Comparison of ENCODE assay signal across 26 cellular contexts in genomic region chr6:97765480-97765879, GRCh38.
DNase-seq lines count a peak whose midpoint lies in the region; ATAC-seq and TF ChIP-seq lines count a peak whose summit lies in the region.
"Had no signal": no experiment of that assay in that cellular context is flagged by ENCODE, and none has a peak within 500 bp of the region (broad histone marks: within the 10 kb centered on the region; RNA-seq: fewer than 3 reads in every experiment).

No MANE protein-coding gene starts in this region.

- no TSS peak for BruUV-seq in MCF 10A (replicated peaks; lab: Mats Ljungman, UMichigan)

- DNase-seq in MCF 10A (ENCODE audit: unreplicated experiment) (peak; percentile 28), breast epithelium (ENCODE audit: low spot score in 2 of 2) (no peak), astrocyte of the cerebellum (ENCODE audit: low read depth) (peak; percentile 28), foreskin keratinocyte (peak; percentile 4 to 44)
- DNase-seq in CD4-positive, alpha-beta memory T cell, result no peak
- DNase-seq in activated CD4-positive, CD25-positive, alpha-beta regulatory T cell treated with anti-CD3 and anti-CD28 coated beads, Interleukin-2, amount 50 U/mL, for 72 hours, result no peak
- DNase-seq in activated CD8-positive, alpha-beta T cell treated with anti-CD3 and anti-CD28 coated beads, Interleukin-2, amount 10 ng/mL, durations not matched to agents 7 days and 5 days, result no peak
- DNase-seq: activated CD4-positive, alpha-beta T cell treated with anti-CD3 and anti-CD28 coated beads for 1 hour; activated naive CD8-positive, alpha-beta T cell treated with anti-CD3 and anti-CD28 coated beads, Interleukin-2, amount 10 ng/mL, durations not matched to agents 7 days and 5 days; effector CD4-positive, alpha-beta T cell; GF-D8; H7; NCI-H1694 treated with DMSO at 0.1 percent for 48 hours; NCI-H2227 treated with DMSO at 0.1 percent for 48 hours; stimulated activated CD4-positive, alpha-beta T cell treated with anti-CD3 and anti-CD28 coated beads, Interleukin-1b, Interleukin-23, amount 100 ng/mL, for 48 hours had no signal

- H3K4me3 Mint-ChIP-seq in MCF 10A (ENCODE audit: unreplicated experiment), result no peak overlapping the region
- H3K4me3 Mint-ChIP-seq in CD4-positive, alpha-beta memory T cell, result no peak overlapping the region
- H3K4me3 Mint-ChIP-seq in activated CD8-positive, alpha-beta T cell treated with anti-CD3 and anti-CD28 coated beads, Interleukin-2, amount 10 ng/mL, durations not matched to agents 7 days and 5 days, result no peak overlapping the region
- H3K4me3 Mint-ChIP-seq: activated naive CD8-positive, alpha-beta T cell treated with anti-CD3 and anti-CD28 coated beads, Interleukin-2, amount 10 ng/mL, durations not matched to agents 7 days and 5 days; activated T-helper 17 cell treated with anti-CD3 and anti-CD28 coated beads, Interleukin-2, amount 50 U/mL, for 72 hours; central memory CD8-positive, alpha-beta T cell; IgD-negative memory B cell; stimulated activated naive CD8-positive, alpha-beta T cell treated with anti-CD3 and anti-CD28 coated beads, Interleukin-15, Interleukin-2, amounts not matched to agents 100 ng/mL and 50 ng/mL, for 24 hours; type B pancreatic cell had no signal

- intact Hi-C loops in MCF 10A (cut with micrococcal nuclease) (no loop called here), breast epithelium (cut with DNase I; ENCODE audit: low total_unique reads) (no loop called here)
- intact Hi-C loops in CD4-positive, alpha-beta memory T cell (cut with micrococcal nuclease), result no loop called here

- ATAC-seq in foreskin keratinocyte, result no peak
- ATAC-seq in GM21619 (IDR thresholded peaks at IDR 0.05; ENCODE audit: unreplicated experiment), result no peak
- no peak for ATAC-seq in activated CD8-positive, alpha-beta T cell treated with anti-CD3 and anti-CD28 coated beads, Interleukin-2, amount 10 ng/mL, durations not matched to agents 7 days and 5 days
- ATAC-seq: activated T-helper 17 cell treated with anti-CD3 and anti-CD28 coated beads, Interleukin-2, amount 50 U/mL, for 72 hours; esophagus mucosa; sciatic nerve had no signal

- H3K4me3 ChIP-seq in breast epithelium (no peak overlapping the region), astrocyte of the cerebellum (ENCODE audit: low read depth, low read length) (no peak overlapping the region)
- H3K4me3 ChIP-seq in CD4-positive, alpha-beta memory T cell (ENCODE audit: low read length in 2 of 2), result no peak overlapping the region
- H3K4me3 ChIP-seq: lung had no signal

- H3K27ac ChIP-seq in breast epithelium, result no peak overlapping the region
- no peak overlapping the region for H3K27ac ChIP-seq in foreskin keratinocyte
- H3K27ac ChIP-seq in CD4-positive, alpha-beta memory T cell (ENCODE audit: low read depth, low read length), result no peak overlapping the region
- H3K27ac ChIP-seq: 22Rv1, C4-2B had no signal

- peaks cover 46% of the 10 kb centered on the region for H3K27me3 Mint-ChIP-seq in MCF 10A (ENCODE audit: insufficient read depth, unreplicated experiment)
- H3K27me3 Mint-ChIP-seq in CD4-positive, alpha-beta memory T cell, result peaks cover 0 to 1% of the 10 kb centered on the region in 2 donors
- no peaks in the 10 kb centered on the region for H3K27me3 Mint-ChIP-seq in activated CD8-positive, alpha-beta T cell treated with anti-CD3 and anti-CD28 coated beads, Interleukin-2, amount 10 ng/mL, durations not matched to agents 7 days and 5 days (ENCODE audit: low read depth)
- H3K27me3 Mint-ChIP-seq: central memory CD8-positive, alpha-beta T cell; stimulated activated naive CD8-positive, alpha-beta T cell treated with anti-CD3 and anti-CD28 coated beads, Interleukin-15, Interleukin-2, amounts not matched to agents 100 ng/mL and 50 ng/mL, for 24 hours; type B pancreatic cell had no signal

- H3K27me3 ChIP-seq in breast epithelium (no peaks in the 10 kb centered on the region), foreskin keratinocyte (no peaks in the 10 kb centered on the region)
- no peaks in the 10 kb centered on the region for H3K27me3 ChIP-seq in CD4-positive, alpha-beta memory T cell (ENCODE audit: insufficient read depth, low read length)

- H3K4me1 Mint-ChIP-seq in MCF 10A (ENCODE audit: insufficient read depth, unreplicated experiment), result peaks cover 6% of the 10 kb centered on the region
- no peaks in the 10 kb centered on the region for H3K4me1 Mint-ChIP-seq in CD4-positive, alpha-beta memory T cell
- H3K4me1 Mint-ChIP-seq in activated CD8-positive, alpha-beta T cell treated with anti-CD3 and anti-CD28 coated beads, Interleukin-2, amount 10 ng/mL, durations not matched to agents 7 days and 5 days (ENCODE audit: low read depth), result no peaks in the 10 kb centered on the region
- H3K4me1 Mint-ChIP-seq: activated naive CD8-positive, alpha-beta T cell treated with anti-CD3 and anti-CD28 coated beads, Interleukin-2, amount 10 ng/mL, durations not matched to agents 7 days and 5 days; activated T-helper 17 cell treated with anti-CD3 and anti-CD28 coated beads, Interleukin-2, amount 50 U/mL, for 72 hours; central memory CD8-positive, alpha-beta T cell; IgD-negative memory B cell had no signal

- H3K9me3 Mint-ChIP-seq in MCF 10A (ENCODE audit: unreplicated experiment), result no peaks in the 10 kb centered on the region
- H3K9me3 Mint-ChIP-seq in CD4-positive, alpha-beta memory T cell, result peaks cover 0 to 4% (median 0%) of the 10 kb centered on the region in 8 donors
- no peaks in the 10 kb centered on the region for H3K9me3 Mint-ChIP-seq in activated CD8-positive, alpha-beta T cell treated with anti-CD3 and anti-CD28 coated beads, Interleukin-2, amount 10 ng/mL, durations not matched to agents 7 days and 5 days (ENCODE audit: insufficient read depth)
- H3K9me3 Mint-ChIP-seq: activated naive CD8-positive, alpha-beta T cell treated with anti-CD3 and anti-CD28 coated beads, Interleukin-2, amount 10 ng/mL, durations not matched to agents 7 days and 5 days; type B pancreatic cell had no signal

- TF ChIP-seq CTCF in MCF 10A (IDR thresholded peaks at IDR 0.05; ENCODE audit: unreplicated experiment) (no peak), breast epithelium (IDR thresholded peaks at IDR 0.05) (no peak), astrocyte of the cerebellum (IDR thresholded peaks at IDR 0.05; ENCODE audit: low read depth, low read length, missing control alignments) (no peak), foreskin keratinocyte (conservative IDR thresholded peaks at IDR 0.05) (no peak)

- H3K4me1 ChIP-seq in breast epithelium, result no peaks in the 10 kb centered on the region
- H3K4me1 ChIP-seq in foreskin keratinocyte, result no peaks in the 10 kb centered on the region
- no peaks in the 10 kb centered on the region for H3K4me1 ChIP-seq in CD4-positive, alpha-beta memory T cell (ENCODE audit: insufficient read depth, low read length)

- H3K36me3 Mint-ChIP-seq in MCF 10A (ENCODE audit: insufficient read depth, unreplicated experiment), result peaks cover 6% of the 10 kb centered on the region
- no peaks in the 10 kb centered on the region for H3K36me3 Mint-ChIP-seq in CD4-positive, alpha-beta memory T cell
- H3K36me3 Mint-ChIP-seq in activated CD8-positive, alpha-beta T cell treated with anti-CD3 and anti-CD28 coated beads, Interleukin-2, amount 10 ng/mL, durations not matched to agents 7 days and 5 days (ENCODE audit: low read depth), result no peaks in the 10 kb centered on the region
- H3K36me3 Mint-ChIP-seq: activated naive CD8-positive, alpha-beta T cell treated with anti-CD3 and anti-CD28 coated beads, Interleukin-2, amount 10 ng/mL, durations not matched to agents 7 days and 5 days; IgD-negative memory B cell; type B pancreatic cell had no signal

- CTCF ChIA-PET in MCF 10A (lab: Yijun Ruan, JAX), result no interaction called here
- CTCF ChIA-PET in CD4-positive, alpha-beta memory T cell (lab: Charles Lee; ENCODE audit: partially characterized antibody), result no interaction called here
- CTCF ChIA-PET in activated CD8-positive, alpha-beta T cell treated with anti-CD3 and anti-CD28 coated beads, Interleukin-2, amount 10 ng/mL, durations not matched to agents 7 days and 5 days (lab: Charles Lee), result no interaction called here

- POLR2A ChIA-PET in MCF 10A (lab: Yijun Ruan, JAX), result no interaction called here
- POLR2A ChIA-PET in CD4-positive, alpha-beta memory T cell (lab: Charles Lee; ENCODE audit: partially characterized antibody), result no interaction called here
- POLR2A ChIA-PET in activated CD8-positive, alpha-beta T cell treated with anti-CD3 and anti-CD28 coated beads, Interleukin-2, amount 10 ng/mL, durations not matched to agents 7 days and 5 days (lab: Charles Lee), result no interaction called here

- in situ Hi-C loops in astrocyte of the cerebellum (cut with HindIII; ENCODE audit: low sequenced_read_pairs), result no loop called here

- no peak for TF ChIP-seq POLR2A in breast epithelium (IDR thresholded peaks at IDR 0.05)

- no peaks in the 10 kb centered on the region for H3K36me3 ChIP-seq in breast epithelium
- no peaks in the 10 kb centered on the region for H3K36me3 ChIP-seq in CD4-positive, alpha-beta memory T cell (ENCODE audit: insufficient read depth, low read length)

- no peaks in the 10 kb centered on the region for H3K9me3 ChIP-seq in breast epithelium
- no peaks in the 10 kb centered on the region for H3K9me3 ChIP-seq in CD4-positive, alpha-beta memory T cell (ENCODE audit: control insufficient read depth in 1 of 2, low read length in 2 of 2)

- H3K27ac Mint-ChIP-seq in MCF 10A (ENCODE audit: low read depth, unreplicated experiment), result no peak overlapping the region
- H3K27ac Mint-ChIP-seq in CD4-positive, alpha-beta memory T cell, result no peak overlapping the region
- no peak overlapping the region for H3K27ac Mint-ChIP-seq in activated CD8-positive, alpha-beta T cell treated with anti-CD3 and anti-CD28 coated beads, Interleukin-2, amount 10 ng/mL, durations not matched to agents 7 days and 5 days
- H3K27ac Mint-ChIP-seq: activated naive CD8-positive, alpha-beta T cell treated with anti-CD3 and anti-CD28 coated beads, Interleukin-2, amount 10 ng/mL, durations not matched to agents 7 days and 5 days; activated T-helper 17 cell treated with anti-CD3 and anti-CD28 coated beads, Interleukin-2, amount 50 U/mL, for 72 hours; IgD-negative memory B cell; stimulated activated naive CD8-positive, alpha-beta T cell treated with anti-CD3 and anti-CD28 coated beads, Interleukin-15, Interleukin-2, amounts not matched to agents 100 ng/mL and 50 ng/mL, for 24 hours; type B pancreatic cell had no signal

Comparison
In these comparisons a context has a peak if more than half of its experiments do, and no peak if none do; other contexts are left out.
1. DNase-seq: peak in MCF 10A (single experiment), astrocyte of the cerebellum (single experiment) and foreskin keratinocyte (2 of 2); none in breast epithelium (0 of 2), CD4-positive, alpha-beta memory T cell (0 of 5), activated CD4-positive, CD25-positive, alpha-beta regulatory T cell treated with anti-CD3 and anti-CD28 coated beads, Interleukin-2, amount 50 U/mL, for 72 hours (single experiment) and activated CD8-positive, alpha-beta T cell treated with anti-CD3 and anti-CD28 coated beads, Interleukin-2, amount 10 ng/mL, durations not matched to agents 7 days and 5 days (single experiment).